In the genomic region with DNA sequence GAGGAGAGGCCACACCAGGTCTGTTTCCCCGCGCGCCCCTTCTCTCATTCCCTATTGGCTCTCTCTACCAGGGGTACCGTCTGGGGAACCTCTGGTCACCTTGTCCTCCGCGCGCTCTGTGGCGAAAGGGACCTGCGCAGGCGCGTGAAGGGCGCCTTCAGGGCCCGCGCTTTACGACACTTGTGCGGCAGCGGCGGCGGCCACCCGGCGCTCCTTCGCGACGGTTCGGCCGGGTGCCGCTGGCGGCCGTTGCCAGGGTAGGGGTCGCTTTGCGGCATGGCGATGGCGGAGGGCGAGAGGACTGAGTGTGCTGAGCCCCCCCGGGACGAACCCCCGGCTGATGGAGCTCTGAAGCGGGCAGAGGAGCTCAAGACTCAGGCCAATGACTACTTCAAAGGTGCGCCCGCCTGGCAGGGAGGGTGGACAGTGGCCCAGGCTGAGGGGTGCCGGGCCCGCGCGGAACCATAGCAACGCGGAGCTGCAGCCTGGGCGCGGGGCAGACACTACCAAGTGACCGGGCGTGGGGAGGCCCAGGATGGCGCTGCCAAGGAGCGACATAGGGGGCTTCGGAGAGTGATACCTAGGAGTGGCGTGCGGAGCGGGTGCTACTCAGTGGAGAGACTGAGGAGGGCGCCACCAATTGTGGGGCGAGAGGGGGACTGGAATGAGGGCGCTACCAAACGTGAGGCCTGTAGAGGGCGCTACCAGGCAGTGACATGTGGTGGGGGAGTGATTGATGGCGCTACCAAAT, we compare ENCODE assay signal across 1 cellular context.
A peak's percentile ranks its signal among the peaks of the same experiment; 100 is the strongest.
TF ChIP-seq lines count a peak whose summit lies in the region.

A gene with protein sequence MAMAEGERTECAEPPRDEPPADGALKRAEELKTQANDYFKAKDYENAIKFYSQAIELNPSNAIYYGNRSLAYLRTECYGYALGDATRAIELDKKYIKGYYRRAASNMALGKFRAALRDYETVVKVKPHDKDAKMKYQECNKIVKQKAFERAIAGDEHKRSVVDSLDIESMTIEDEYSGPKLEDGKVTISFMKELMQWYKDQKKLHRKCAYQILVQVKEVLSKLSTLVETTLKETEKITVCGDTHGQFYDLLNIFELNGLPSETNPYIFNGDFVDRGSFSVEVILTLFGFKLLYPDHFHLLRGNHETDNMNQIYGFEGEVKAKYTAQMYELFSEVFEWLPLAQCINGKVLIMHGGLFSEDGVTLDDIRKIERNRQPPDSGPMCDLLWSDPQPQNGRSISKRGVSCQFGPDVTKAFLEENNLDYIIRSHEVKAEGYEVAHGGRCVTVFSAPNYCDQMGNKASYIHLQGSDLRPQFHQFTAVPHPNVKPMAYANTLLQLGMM (plus strand): TSS at position 267 of the 751 bp plus-strand sequence. CDS start 10 bp downstream, at position 277.

TF ChIP-seq in K562, 482 proteins besides CTCF, POLR2A, EP300 and RAD21 (continued from another document):
- TF ChIP-seq FOXA1 (IDR thresholded peaks at IDR 0.05; ENCODE audit: borderline replicate concordance) = no peak
- TF ChIP-seq ZBTB17 (CRISPR knock-in tag; IDR thresholded peaks at IDR 0.05) = 0 out of 2 replicates have a peak, but pooled peaks have one; percentile 43
- TF ChIP-seq, protein P1, sequence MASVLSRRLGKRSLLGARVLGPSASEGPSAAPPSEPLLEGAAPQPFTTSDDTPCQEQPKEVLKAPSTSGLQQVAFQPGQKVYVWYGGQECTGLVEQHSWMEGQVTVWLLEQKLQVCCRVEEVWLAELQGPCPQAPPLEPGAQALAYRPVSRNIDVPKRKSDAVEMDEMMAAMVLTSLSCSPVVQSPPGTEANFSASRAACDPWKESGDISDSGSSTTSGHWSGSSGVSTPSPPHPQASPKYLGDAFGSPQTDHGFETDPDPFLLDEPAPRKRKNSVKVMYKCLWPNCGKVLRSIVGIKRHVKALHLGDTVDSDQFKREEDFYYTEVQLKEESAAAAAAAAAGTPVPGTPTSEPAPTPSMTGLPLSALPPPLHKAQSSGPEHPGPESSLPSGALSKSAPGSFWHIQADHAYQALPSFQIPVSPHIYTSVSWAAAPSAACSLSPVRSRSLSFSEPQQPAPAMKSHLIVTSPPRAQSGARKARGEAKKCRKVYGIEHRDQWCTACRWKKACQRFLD (CRISPR knock-in tag; IDR thresholded peaks at IDR 0.05) = peak; percentile 37; the same call in 1 of the 2 replicates
- TF ChIP-seq SMAD3 (CRISPR knock-in tag; conservative IDR thresholded peaks at IDR 0.05) = 0 out of 2 replicates have a peak, but pooled peaks have one; percentile 32
- no peak; the same call in 1 of the 2 replicates for TF ChIP-seq ZZZ3 (IDR thresholded peaks at IDR 0.05)
- TF ChIP-seq SRF (CRISPR knock-in tag; IDR thresholded peaks at IDR 0.05) = no peak
- peak; percentile 93 for TF ChIP-seq TAF1 (IDR thresholded peaks at IDR 0.05; ENCODE audit: control insufficient read depth, extremely low read depth, insufficient read depth, low read length, severe bottlenecking)
- TF ChIP-seq, protein P2, sequence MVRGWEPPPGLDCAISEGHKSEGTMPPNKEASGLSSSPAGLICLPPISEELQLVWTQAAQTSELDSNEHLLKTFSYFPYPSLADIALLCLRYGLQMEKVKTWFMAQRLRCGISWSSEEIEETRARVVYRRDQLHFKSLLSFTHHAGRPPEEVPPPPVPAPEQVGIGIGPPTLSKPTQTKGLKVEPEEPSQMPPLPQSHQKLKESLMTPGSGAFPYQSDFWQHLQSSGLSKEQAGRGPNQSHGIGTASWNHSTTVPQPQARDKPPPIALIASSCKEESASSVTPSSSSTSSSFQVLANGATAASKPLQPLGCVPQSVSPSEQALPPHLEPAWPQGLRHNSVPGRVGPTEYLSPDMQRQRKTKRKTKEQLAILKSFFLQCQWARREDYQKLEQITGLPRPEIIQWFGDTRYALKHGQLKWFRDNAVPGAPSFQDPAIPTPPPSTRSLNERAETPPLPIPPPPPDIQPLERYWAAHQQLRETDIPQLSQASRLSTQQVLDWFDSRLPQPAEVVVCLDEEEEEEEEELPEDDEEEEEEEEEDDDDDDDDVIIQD (CRISPR knock-in tag; IDR thresholded peaks at IDR 0.05) = no peak
- TF ChIP-seq KHSRP (IDR thresholded peaks at IDR 0.05) = no peak
- TF ChIP-seq ZNF583 (CRISPR knock-in tag; IDR thresholded peaks at IDR 0.05) = no peak
- TF ChIP-seq, protein P3, sequence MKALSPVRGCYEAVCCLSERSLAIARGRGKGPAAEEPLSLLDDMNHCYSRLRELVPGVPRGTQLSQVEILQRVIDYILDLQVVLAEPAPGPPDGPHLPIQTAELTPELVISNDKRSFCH (CRISPR knock-in tag; IDR thresholded peaks at IDR 0.05) = no peak
- TF ChIP-seq, protein P3 (tag; IDR thresholded peaks at IDR 0.05) = peak; percentile 22; the same call in 1 of the 2 replicates
- TF ChIP-seq C11orf30 (IDR thresholded peaks at IDR 0.05; ENCODE audit: low read depth) = peak; percentile 41; the same call in 1 of the 2 replicates
- no peak for TF ChIP-seq ZFPM2 (CRISPR knock-in tag; IDR thresholded peaks at IDR 0.05)
- TF ChIP-seq ESRRA (IDR thresholded peaks at IDR 0.05; ENCODE audit: borderline replicate concordance, low read depth) = peak; percentile 21
- TF ChIP-seq GTF2F1 (IDR thresholded peaks at IDR 0.05; ENCODE audit: low read depth, low read length) = peak; percentile 47; the same call in 1 of the 2 replicates
- no peak for TF ChIP-seq PTRF (tag; IDR thresholded peaks at IDR 0.05)
- no peak for TF ChIP-seq ZNF12 (CRISPR knock-in tag; IDR thresholded peaks at IDR 0.05)
- peak; percentile 26; the same call in 1 of the 2 replicates for TF ChIP-seq TAF7 (tag; IDR thresholded peaks at IDR 0.05)
- TF ChIP-seq ZBED1 (IDR thresholded peaks at IDR 0.05) = no peak; the same call in 1 of the 2 replicates
- TF ChIP-seq, protein P4, sequence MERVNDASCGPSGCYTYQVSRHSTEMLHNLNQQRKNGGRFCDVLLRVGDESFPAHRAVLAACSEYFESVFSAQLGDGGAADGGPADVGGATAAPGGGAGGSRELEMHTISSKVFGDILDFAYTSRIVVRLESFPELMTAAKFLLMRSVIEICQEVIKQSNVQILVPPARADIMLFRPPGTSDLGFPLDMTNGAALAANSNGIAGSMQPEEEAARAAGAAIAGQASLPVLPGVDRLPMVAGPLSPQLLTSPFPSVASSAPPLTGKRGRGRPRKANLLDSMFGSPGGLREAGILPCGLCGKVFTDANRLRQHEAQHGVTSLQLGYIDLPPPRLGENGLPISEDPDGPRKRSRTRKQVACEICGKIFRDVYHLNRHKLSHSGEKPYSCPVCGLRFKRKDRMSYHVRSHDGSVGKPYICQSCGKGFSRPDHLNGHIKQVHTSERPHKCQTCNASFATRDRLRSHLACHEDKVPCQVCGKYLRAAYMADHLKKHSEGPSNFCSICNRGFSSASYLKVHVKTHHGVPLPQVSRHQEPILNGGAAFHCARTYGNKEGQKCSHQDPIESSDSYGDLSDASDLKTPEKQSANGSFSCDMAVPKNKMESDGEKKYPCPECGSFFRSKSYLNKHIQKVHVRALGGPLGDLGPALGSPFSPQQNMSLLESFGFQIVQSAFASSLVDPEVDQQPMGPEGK (CRISPR knock-in tag; IDR thresholded peaks at IDR 0.05; ENCODE audit: borderline replicate concordance) = no peak
- no peak for TF ChIP-seq ZNF79 (CRISPR knock-in tag; IDR thresholded peaks at IDR 0.05; ENCODE audit: low read depth)
- TF ChIP-seq CBX1 (IDR thresholded peaks at IDR 0.05; ENCODE audit: low read depth) = no peak; the same call in none of the 2 replicates
- TF ChIP-seq, protein P5, sequence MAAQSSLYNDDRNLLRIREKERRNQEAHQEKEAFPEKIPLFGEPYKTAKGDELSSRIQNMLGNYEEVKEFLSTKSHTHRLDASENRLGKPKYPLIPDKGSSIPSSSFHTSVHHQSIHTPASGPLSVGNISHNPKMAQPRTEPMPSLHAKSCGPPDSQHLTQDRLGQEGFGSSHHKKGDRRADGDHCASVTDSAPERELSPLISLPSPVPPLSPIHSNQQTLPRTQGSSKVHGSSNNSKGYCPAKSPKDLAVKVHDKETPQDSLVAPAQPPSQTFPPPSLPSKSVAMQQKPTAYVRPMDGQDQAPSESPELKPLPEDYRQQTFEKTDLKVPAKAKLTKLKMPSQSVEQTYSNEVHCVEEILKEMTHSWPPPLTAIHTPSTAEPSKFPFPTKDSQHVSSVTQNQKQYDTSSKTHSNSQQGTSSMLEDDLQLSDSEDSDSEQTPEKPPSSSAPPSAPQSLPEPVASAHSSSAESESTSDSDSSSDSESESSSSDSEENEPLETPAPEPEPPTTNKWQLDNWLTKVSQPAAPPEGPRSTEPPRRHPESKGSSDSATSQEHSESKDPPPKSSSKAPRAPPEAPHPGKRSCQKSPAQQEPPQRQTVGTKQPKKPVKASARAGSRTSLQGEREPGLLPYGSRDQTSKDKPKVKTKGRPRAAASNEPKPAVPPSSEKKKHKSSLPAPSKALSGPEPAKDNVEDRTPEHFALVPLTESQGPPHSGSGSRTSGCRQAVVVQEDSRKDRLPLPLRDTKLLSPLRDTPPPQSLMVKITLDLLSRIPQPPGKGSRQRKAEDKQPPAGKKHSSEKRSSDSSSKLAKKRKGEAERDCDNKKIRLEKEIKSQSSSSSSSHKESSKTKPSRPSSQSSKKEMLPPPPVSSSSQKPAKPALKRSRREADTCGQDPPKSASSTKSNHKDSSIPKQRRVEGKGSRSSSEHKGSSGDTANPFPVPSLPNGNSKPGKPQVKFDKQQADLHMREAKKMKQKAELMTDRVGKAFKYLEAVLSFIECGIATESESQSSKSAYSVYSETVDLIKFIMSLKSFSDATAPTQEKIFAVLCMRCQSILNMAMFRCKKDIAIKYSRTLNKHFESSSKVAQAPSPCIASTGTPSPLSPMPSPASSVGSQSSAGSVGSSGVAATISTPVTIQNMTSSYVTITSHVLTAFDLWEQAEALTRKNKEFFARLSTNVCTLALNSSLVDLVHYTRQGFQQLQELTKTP (IDR thresholded peaks at IDR 0.05; ENCODE audit: low read depth in 1 of 2, partially characterized antibody in 2 of 2) = peak in 1 of 2 experiments; percentile 37
- TF ChIP-seq ILK (tag; IDR thresholded peaks at IDR 0.05; ENCODE audit: borderline replicate concordance, low read depth) = no peak
- peak; percentile 26 for TF ChIP-seq PHF20 (IDR thresholded peaks at IDR 0.05; ENCODE audit: partially characterized antibody)
- TF ChIP-seq POLR2G (IDR thresholded peaks at IDR 0.05; ENCODE audit: low read depth, low read length) = peak; percentile 92
- TF ChIP-seq, protein P6, sequence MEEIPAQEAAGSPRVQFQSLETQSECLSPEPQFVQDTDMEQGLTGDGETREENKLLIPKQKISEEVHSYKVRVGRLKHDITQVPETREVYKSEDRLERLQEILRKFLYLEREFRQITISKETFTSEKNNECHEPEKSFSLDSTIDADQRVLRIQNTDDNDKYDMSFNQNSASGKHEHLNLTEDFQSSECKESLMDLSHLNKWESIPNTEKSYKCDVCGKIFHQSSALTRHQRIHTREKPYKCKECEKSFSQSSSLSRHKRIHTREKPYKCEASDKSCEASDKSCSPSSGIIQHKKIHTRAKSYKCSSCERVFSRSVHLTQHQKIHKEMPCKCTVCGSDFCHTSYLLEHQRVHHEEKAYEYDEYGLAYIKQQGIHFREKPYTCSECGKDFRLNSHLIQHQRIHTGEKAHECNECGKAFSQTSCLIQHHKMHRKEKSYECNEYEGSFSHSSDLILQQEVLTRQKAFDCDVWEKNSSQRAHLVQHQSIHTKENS (CRISPR knock-in tag; IDR thresholded peaks at IDR 0.05) = no peak
- no peak for TF ChIP-seq SMARCB1 (IDR thresholded peaks at IDR 0.05; ENCODE audit: insufficient read length, low read depth)
- TF ChIP-seq CBFA2T3 (IDR thresholded peaks at IDR 0.05) = no peak
- TF ChIP-seq TAF9B (IDR thresholded peaks at IDR 0.05; ENCODE audit: partially characterized antibody) = peak; percentile 69
- no peak for TF ChIP-seq ZNF77 (CRISPR knock-in tag; IDR thresholded peaks at IDR 0.05)
- TF ChIP-seq, protein P7, sequence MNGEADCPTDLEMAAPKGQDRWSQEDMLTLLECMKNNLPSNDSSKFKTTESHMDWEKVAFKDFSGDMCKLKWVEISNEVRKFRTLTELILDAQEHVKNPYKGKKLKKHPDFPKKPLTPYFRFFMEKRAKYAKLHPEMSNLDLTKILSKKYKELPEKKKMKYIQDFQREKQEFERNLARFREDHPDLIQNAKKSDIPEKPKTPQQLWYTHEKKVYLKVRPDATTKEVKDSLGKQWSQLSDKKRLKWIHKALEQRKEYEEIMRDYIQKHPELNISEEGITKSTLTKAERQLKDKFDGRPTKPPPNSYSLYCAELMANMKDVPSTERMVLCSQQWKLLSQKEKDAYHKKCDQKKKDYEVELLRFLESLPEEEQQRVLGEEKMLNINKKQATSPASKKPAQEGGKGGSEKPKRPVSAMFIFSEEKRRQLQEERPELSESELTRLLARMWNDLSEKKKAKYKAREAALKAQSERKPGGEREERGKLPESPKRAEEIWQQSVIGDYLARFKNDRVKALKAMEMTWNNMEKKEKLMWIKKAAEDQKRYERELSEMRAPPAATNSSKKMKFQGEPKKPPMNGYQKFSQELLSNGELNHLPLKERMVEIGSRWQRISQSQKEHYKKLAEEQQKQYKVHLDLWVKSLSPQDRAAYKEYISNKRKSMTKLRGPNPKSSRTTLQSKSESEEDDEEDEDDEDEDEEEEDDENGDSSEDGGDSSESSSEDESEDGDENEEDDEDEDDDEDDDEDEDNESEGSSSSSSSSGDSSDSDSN (IDR thresholded peaks at IDR 0.05; ENCODE audit: borderline replicate concordance in 1 of 2, low read depth in 2 of 2, low read length in 2 of 2) = peak in 1 of 2 experiments; percentile 36; a peak in 1 of 4 replicates
- peak; percentile 55; the same call in 1 of the 2 replicates for TF ChIP-seq MTA1 (IDR thresholded peaks at IDR 0.05; ENCODE audit: borderline replicate concordance)
- TF ChIP-seq, protein P8, sequence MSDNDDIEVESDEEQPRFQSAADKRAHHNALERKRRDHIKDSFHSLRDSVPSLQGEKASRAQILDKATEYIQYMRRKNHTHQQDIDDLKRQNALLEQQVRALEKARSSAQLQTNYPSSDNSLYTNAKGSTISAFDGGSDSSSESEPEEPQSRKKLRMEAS (CRISPR knock-in tag; IDR thresholded peaks at IDR 0.05) = peak; percentile 72
- peak; percentile 51 for TF ChIP-seq SMAD1 (IDR thresholded peaks at IDR 0.05; ENCODE audit: low read depth, low read length, partially characterized antibody)
- TF ChIP-seq MEIS2 (IDR thresholded peaks at IDR 0.05; ENCODE audit: partially characterized antibody) = peak; percentile 99
